ENCODE assay signal across 16 cellular contexts in the genomic region with DNA sequence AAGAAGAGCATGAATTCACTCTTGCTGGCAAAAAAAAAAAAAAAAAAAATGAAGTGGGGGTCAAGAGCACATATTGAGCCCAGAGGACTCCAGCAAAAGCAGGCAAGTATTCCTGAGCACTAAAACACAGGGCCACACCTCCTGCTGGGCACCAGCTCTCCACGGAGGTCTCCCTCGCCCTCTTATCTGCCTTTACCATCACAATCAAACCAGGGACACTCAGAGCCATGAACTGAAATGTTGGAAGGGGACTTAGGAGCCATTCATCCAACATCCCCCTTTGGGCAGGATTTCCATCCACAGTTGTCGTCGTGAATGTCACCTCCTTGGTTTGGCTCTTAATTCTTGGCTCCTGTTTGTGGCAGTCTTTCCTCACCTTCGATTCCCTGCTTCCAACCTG.
"Had no signal": no experiment of that assay in that cellular context is flagged by ENCODE, and none has a peak within 500 bp of the region (broad histone marks: within the 10 kb centered on the region; RNA-seq: fewer than 3 reads in every experiment).

No MANE protein-coding gene starts in this region.

- H3K4me3 Mint-ChIP-seq: activated CD4-positive, alpha-beta memory T cell treated with anti-CD3 and anti-CD28 coated beads, Interleukin-2, amount 10 ng/mL, durations not matched to agents 7 days and 5 days; activated naive CD8-positive, alpha-beta T cell treated with anti-CD3 and anti-CD28 coated beads, Interleukin-2, amount 50 U/mL, for 24 hours; natural killer cell; stimulated activated naive CD8-positive, alpha-beta T cell treated with anti-CD3 and anti-CD28 coated beads, Interleukin-15, Interleukin-2, amounts not matched to agents 100 ng/mL and 50 ng/mL, for 24 hours; T-helper 2 cell treated with Interferon-gamma antibody and Interleukin-4, amounts not matched to agents 5 μg/mL and 100 μg/mL, for 36 hours had no signal

- H3K27ac Mint-ChIP-seq: activated CD4-positive, alpha-beta memory T cell treated with anti-CD3 and anti-CD28 coated beads, Interleukin-2, amount 10 ng/mL, durations not matched to agents 7 days and 5 days; activated naive CD8-positive, alpha-beta T cell treated with anti-CD3 and anti-CD28 coated beads, Interleukin-2, amount 50 U/mL, for 24 hours; natural killer cell; stimulated activated naive CD8-positive, alpha-beta T cell treated with anti-CD3 and anti-CD28 coated beads, Interleukin-15, Interleukin-2, amounts not matched to agents 100 ng/mL and 50 ng/mL, for 24 hours; T-helper 2 cell treated with Interferon-gamma antibody and Interleukin-4, amounts not matched to agents 5 μg/mL and 100 μg/mL, for 36 hours had no signal

- DNase-seq: activated CD4-positive, alpha-beta memory T cell treated with anti-CD3 and anti-CD28 coated beads, Interleukin-2, amount 10 ng/mL, durations not matched to agents 7 days and 5 days; activated CD8-positive, alpha-beta memory T cell treated with anti-CD3 and anti-CD28 coated beads, Interleukin-2, amount 50 U/mL, for 4 hours; activated naive CD4-positive, alpha-beta T cell treated with Interleukin-2 at 50 U/mL for 16 hours; activated naive CD8-positive, alpha-beta T cell treated with anti-CD3 and anti-CD28 coated beads, Interleukin-2, amount 50 U/mL, for 24 hours; effector CD4-positive, alpha-beta T cell; lower lobe of right lung; natural killer cell; stimulated activated CD4-positive, alpha-beta T cell treated with anti-CD3 and anti-CD28 coated beads, Interleukin-15, amount 100 ng/mL, for 24 hours; stimulated activated CD4-positive, alpha-beta T cell treated with anti-CD3 and anti-CD28 coated beads, Interleukin-4, amount 100 ng/mL, for 24 hours; SW 1271 had no signal

- H3K4me1 ChIP-seq: ascending aorta, colonic mucosa, lower lobe of right lung had no signal

- FAIRE-seq: frontal cortex, urothelium cell line had no signal

- H3K4me1 Mint-ChIP-seq: activated CD4-positive, alpha-beta memory T cell treated with anti-CD3 and anti-CD28 coated beads, Interleukin-2, amount 10 ng/mL, durations not matched to agents 7 days and 5 days; activated naive CD8-positive, alpha-beta T cell treated with anti-CD3 and anti-CD28 coated beads, Interleukin-2, amount 50 U/mL, for 24 hours; natural killer cell had no signal

- H3K9me3 ChIP-seq: ascending aorta, colonic mucosa, lower lobe of right lung had no signal

- H3K36me3 ChIP-seq: ascending aorta, colonic mucosa, lower lobe of right lung had no signal

- H3K36me3 Mint-ChIP-seq: natural killer cell had no signal

- H3K27ac ChIP-seq: ascending aorta, colonic mucosa, lower lobe of right lung had no signal

- H3K4me3 ChIP-seq: colonic mucosa had no signal

- H3K27me3 ChIP-seq: ascending aorta, colonic mucosa had no signal

- H3K9me3 Mint-ChIP-seq: activated CD4-positive, alpha-beta memory T cell treated with anti-CD3 and anti-CD28 coated beads, Interleukin-2, amount 10 ng/mL, durations not matched to agents 7 days and 5 days; activated naive CD8-positive, alpha-beta T cell treated with anti-CD3 and anti-CD28 coated beads, Interleukin-2, amount 50 U/mL, for 24 hours; natural killer cell; stimulated activated naive CD8-positive, alpha-beta T cell treated with anti-CD3 and anti-CD28 coated beads, Interleukin-15, Interleukin-2, amounts not matched to agents 100 ng/mL and 50 ng/mL, for 24 hours; T-helper 2 cell treated with Interferon-gamma antibody and Interleukin-4, amounts not matched to agents 5 μg/mL and 100 μg/mL, for 36 hours had no signal
